ENCODE assay signal across 2 cellular contexts in genomic region chr20:25239387-25240370, GRCh38.
A peak's percentile ranks its signal among the peaks of the same experiment; 100 is the strongest.
TF ChIP-seq lines count a peak whose summit lies in the region.

No MANE protein-coding gene starts in this region.

TF ChIP-seq in GM23338, 12 proteins besides CTCF, POLR2A, EP300 and RAD21:
- TF ChIP-seq ZNF331 (CRISPR knock-in tag; IDR thresholded peaks at IDR 0.05; ENCODE audit: low read depth) = no peak
- TF ChIP-seq ZNF114 (CRISPR knock-in tag; IDR thresholded peaks at IDR 0.05) = no peak
- TF ChIP-seq, protein P1, sequence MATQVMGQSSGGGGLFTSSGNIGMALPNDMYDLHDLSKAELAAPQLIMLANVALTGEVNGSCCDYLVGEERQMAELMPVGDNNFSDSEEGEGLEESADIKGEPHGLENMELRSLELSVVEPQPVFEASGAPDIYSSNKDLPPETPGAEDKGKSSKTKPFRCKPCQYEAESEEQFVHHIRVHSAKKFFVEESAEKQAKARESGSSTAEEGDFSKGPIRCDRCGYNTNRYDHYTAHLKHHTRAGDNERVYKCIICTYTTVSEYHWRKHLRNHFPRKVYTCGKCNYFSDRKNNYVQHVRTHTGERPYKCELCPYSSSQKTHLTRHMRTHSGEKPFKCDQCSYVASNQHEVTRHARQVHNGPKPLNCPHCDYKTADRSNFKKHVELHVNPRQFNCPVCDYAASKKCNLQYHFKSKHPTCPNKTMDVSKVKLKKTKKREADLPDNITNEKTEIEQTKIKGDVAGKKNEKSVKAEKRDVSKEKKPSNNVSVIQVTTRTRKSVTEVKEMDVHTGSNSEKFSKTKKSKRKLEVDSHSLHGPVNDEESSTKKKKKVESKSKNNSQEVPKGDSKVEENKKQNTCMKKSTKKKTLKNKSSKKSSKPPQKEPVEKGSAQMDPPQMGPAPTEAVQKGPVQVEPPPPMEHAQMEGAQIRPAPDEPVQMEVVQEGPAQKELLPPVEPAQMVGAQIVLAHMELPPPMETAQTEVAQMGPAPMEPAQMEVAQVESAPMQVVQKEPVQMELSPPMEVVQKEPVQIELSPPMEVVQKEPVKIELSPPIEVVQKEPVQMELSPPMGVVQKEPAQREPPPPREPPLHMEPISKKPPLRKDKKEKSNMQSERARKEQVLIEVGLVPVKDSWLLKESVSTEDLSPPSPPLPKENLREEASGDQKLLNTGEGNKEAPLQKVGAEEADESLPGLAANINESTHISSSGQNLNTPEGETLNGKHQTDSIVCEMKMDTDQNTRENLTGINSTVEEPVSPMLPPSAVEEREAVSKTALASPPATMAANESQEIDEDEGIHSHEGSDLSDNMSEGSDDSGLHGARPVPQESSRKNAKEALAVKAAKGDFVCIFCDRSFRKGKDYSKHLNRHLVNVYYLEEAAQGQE (IDR thresholded peaks at IDR 0.05; ENCODE audit: unreplicated experiment) = no peak
- TF ChIP-seq, protein P2, sequence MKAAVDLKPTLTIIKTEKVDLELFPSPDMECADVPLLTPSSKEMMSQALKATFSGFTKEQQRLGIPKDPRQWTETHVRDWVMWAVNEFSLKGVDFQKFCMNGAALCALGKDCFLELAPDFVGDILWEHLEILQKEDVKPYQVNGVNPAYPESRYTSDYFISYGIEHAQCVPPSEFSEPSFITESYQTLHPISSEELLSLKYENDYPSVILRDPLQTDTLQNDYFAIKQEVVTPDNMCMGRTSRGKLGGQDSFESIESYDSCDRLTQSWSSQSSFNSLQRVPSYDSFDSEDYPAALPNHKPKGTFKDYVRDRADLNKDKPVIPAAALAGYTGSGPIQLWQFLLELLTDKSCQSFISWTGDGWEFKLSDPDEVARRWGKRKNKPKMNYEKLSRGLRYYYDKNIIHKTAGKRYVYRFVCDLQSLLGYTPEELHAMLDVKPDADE (IDR thresholded peaks at IDR 0.05) = no peak
- no peak for TF ChIP-seq NANOG (IDR thresholded peaks at IDR 0.05; ENCODE audit: borderline replicate concordance)
- no peak for TF ChIP-seq JUNB (IDR thresholded peaks at IDR 0.05; ENCODE audit: unreplicated experiment)
- TF ChIP-seq EZH2phosphoT487 (IDR thresholded peaks at IDR 0.05; ENCODE audit: unreplicated experiment) = no peak
- TF ChIP-seq CREB1 (CRISPR knock-in tag; IDR thresholded peaks at IDR 0.05; ENCODE audit: low read depth) = no peak
- no peak for TF ChIP-seq EZH2 (IDR thresholded peaks at IDR 0.05; ENCODE audit: low read depth, unreplicated experiment)

TF ChIP-seq in HepG2, 621 proteins besides CTCF, POLR2A, EP300 and RAD21:
- TF ChIP-seq KDM2A (CRISPR knock-in tag; IDR thresholded peaks at IDR 0.05; ENCODE audit: borderline replicate concordance, low read depth) (0 out of 2 replicates have a peak, but pooled peaks have one; percentile 12), HCFC1 (IDR thresholded peaks at IDR 0.05; ENCODE audit: low read depth, low read length) (no peak), ZNF550 (CRISPR knock-in tag; IDR thresholded peaks at IDR 0.05; ENCODE audit: borderline replicate concordance) (no peak), BRD4 (CRISPR knock-in tag; IDR thresholded peaks at IDR 0.05) (0 out of 2 replicates have a peak, but pooled peaks have one; percentile 30), AHR (CRISPR knock-in tag; IDR thresholded peaks at IDR 0.05) (peak; percentile 8; the same call in 1 of the 2 replicates), PAWR (CRISPR knock-in tag; IDR thresholded peaks at IDR 0.05; ENCODE audit: borderline replicate concordance) (no peak)
- TF ChIP-seq, protein P3, sequence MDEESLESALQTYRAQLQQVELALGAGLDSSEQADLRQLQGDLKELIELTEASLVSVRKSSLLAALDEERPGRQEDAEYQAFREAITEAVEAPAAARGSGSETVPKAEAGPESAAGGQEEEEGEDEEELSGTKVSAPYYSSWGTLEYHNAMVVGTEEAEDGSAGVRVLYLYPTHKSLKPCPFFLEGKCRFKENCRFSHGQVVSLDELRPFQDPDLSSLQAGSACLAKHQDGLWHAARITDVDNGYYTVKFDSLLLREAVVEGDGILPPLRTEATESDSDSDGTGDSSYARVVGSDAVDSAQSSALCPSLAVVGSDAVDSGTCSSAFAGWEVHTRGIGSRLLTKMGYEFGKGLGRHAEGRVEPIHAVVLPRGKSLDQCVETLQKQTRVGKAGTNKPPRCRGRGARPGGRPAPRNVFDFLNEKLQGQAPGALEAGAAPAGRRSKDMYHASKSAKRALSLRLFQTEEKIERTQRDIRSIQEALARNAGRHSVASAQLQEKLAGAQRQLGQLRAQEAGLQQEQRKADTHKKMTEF (CRISPR knock-in tag; IDR thresholded peaks at IDR 0.05) = no peak
